8 cellular contexts compared by ENCODE assay signal in the genomic region with DNA sequence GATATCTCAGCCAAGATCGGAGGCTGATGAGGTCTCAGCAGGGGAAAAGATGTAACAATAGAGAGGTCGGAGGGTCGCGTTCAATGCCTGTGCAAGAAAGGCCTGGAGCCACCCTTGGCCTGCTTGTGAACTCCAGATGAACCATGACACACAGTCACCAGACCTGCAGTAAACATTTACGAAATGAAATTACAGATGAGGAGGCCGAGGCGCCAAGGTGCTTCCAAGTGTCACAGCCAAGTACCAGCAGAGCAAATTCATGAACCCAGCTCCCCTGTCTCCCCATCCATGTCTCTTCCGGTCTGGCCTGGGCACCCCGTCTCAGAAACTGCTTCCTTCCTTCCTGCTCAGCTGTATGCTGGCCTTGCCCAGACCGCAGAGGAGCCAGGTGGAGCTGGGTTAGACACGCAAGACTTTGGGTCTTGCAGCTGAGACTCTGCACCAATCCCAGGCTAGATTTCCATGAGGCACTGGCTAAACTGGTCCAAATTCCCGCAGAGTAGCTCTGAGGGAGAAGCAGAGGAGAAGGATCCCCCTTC. TPM values are rescaled to one million over a fixed set of nuclear protein-coding genes. Genes with fewer than 3 reads are reported as not detected.
DNase-seq lines count a peak whose midpoint lies in the region; ATAC-seq and TF ChIP-seq lines count a peak whose summit lies in the region.

No MANE protein-coding gene starts in this region.

- no peaks in the 10 kb centered on the region for H3K27me3 ChIP-seq in CD4-positive, alpha-beta T cell (ENCODE audit: control insufficient read depth, insufficient read depth, low read length)
- H3K27me3 ChIP-seq in HAP-1 (ENCODE audit: low read depth): no peaks in the 10 kb centered on the region

- peaks cover 45% of the 10 kb centered on the region for H3K4me1 Mint-ChIP-seq in CD4-positive, alpha-beta T cell (ENCODE audit: low read depth)

- POLR2A ChIA-PET in CD4-positive, alpha-beta T cell (lab: Charles Lee): interaction anchor here (1.1 to 2.6 kb wide), 7 partner anchors 10 to 253 kb away, joined by 3 to 15 read pairs (median 6); a partner anchor contains a TSS

- DNase-seq in CD4-positive, alpha-beta T cell: peak in 9 of 10 experiments; percentile 20 to 53 (median 36)
- DNase-seq in UCSD-AML1 (lab: John Stamatoyannopoulos, UW; ENCODE audit: unreplicated experiment): peak; percentile 70
- no peak for DNase-seq in left lobe of liver (ENCODE audit: low spot score)
- DNase-seq in HAP-1 (ENCODE audit: low spot score in 2 of 2): no peak
- DNase-seq in C1 segment of cervical spinal cord (lab: John Stamatoyannopoulos, UW): no peak
- no peak for DNase-seq in NCI-H1694 treated with DMSO at 0.1 percent for 48 hours (lab: John Stamatoyannopoulos, UW)
- no peak for DNase-seq in NCI-H187 treated with DMSO at 0.1 percent for 48 hours (lab: John Stamatoyannopoulos, UW)

- H3K9me3 ChIP-seq in CD4-positive, alpha-beta T cell (ENCODE audit: control insufficient read depth, low read length): no peaks in the 10 kb centered on the region
- H3K9me3 ChIP-seq in HAP-1: no peaks in the 10 kb centered on the region

- H3K4me1 ChIP-seq in HAP-1: peaks cover 2% of the 10 kb centered on the region; the same call in 1 of the 2 replicates

- ATAC-seq in CD4-positive, alpha-beta T cell (ENCODE audit: poor library complexity): peak; percentile 74
- ATAC-seq in GM21825 (IDR thresholded peaks at IDR 0.05; ENCODE audit: unreplicated experiment): peak; percentile 57
- peak; percentile 25 for ATAC-seq in left lobe of liver

- in situ Hi-C loops in HAP-1 (cut with MboI; ENCODE audit: low sequenced_read_pairs): loop anchor here (25.0 kb wide), 1 partner anchor 203 kb away; no protein-coding TSS in a partner anchor

- peak overlapping the region; percentile 87 for H3K27ac Mint-ChIP-seq in CD4-positive, alpha-beta T cell

- H3K27me3 Mint-ChIP-seq in CD4-positive, alpha-beta T cell: no peaks in the 10 kb centered on the region

- peaks cover 40% of the 10 kb centered on the region for H3K36me3 Mint-ChIP-seq in CD4-positive, alpha-beta T cell (ENCODE audit: low read depth)

- CTCF ChIA-PET in CD4-positive, alpha-beta T cell (lab: Charles Lee): no interaction called here

- peak overlapping the region; percentile 18 for H3K27ac ChIP-seq in CD4-positive, alpha-beta T cell (ENCODE audit: low read depth, low read length)

- no peak overlapping the region for H3K4me3 ChIP-seq in HAP-1

- intact Hi-C loops in CD4-positive, alpha-beta T cell (cut with DNase I, micrococcal nuclease): loop anchor here in 1 of 2 experiments (5.0 kb wide), 1 partner anchor 47 kb away; a partner anchor contains a TSS

- peaks cover 8% of the 10 kb centered on the region for H3K36me3 ChIP-seq in HAP-1 (replicated peaks)

- no peak for TF ChIP-seq CTCF in CD4-positive, alpha-beta T cell (IDR thresholded peaks at IDR 0.05)

- H3K4me3 Mint-ChIP-seq in CD4-positive, alpha-beta T cell: peak overlapping the region; percentile 54

- no peaks in the 10 kb centered on the region for H3K9me3 Mint-ChIP-seq in CD4-positive, alpha-beta T cell

RNA-seq across cellular contexts. Expression of a gene that starts 48.1 kb away (rescaled TPM):
- total RNA-seq in CD4-positive, alpha-beta T cell: 10 to 100 TPM; 44.2 to 49.3 TPM
- total RNA-seq in left lobe of liver: 24.4 TPM

Comparison
In these comparisons a context has a peak if more than half of its experiments do, and no peak if none do; other contexts are left out.
1. DNase-seq: peak in CD4-positive, alpha-beta T cell (9 of 10) and UCSD-AML1 (single experiment); none in left lobe of liver (single experiment), HAP-1 (0 of 2), C1 segment of cervical spinal cord (0 of 14), NCI-H1694 treated with DMSO at 0.1 percent for 48 hours (single experiment) and NCI-H187 treated with DMSO at 0.1 percent for 48 hours (single experiment).
2. Peak in every context shown above with its lines, with median percentiles within 50 percentile points of each other: ATAC-seq.